20 cellular contexts compared by ENCODE assay signal in the genomic region with DNA sequence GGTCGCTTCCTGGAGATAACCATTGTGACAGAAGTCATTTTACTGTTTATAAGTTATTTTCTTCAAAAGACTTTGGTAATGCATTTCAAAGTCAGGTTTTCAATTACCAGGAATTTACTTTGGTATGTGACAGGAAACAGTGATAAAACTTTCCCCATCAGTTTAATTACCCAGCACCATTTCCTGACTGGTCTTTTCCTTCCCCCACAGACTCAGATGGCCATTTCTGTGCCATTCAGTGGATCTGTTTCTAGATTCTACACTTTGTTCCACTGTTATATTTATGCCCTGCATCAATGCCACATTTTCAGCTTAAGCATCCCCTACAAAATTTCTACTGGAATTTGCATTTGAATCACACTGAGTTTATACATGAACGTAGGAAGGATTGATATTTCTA. TPM values are rescaled to one million over a fixed set of nuclear protein-coding genes. Genes with fewer than 3 reads are reported as not detected.
DNase-seq lines count a peak whose midpoint lies in the region; ATAC-seq, FAIRE-seq and TF ChIP-seq lines count a peak whose summit lies in the region.
"Had no signal": no experiment of that assay in that cellular context is flagged by ENCODE, and none has a peak within 500 bp of the region (broad histone marks: within the 10 kb centered on the region; RNA-seq: fewer than 3 reads in every experiment).

No MANE protein-coding gene starts in this region.

- H3K36me3 ChIP-seq in left ventricle myocardium inferior (no peaks in the 10 kb centered on the region), endothelial cell of umbilical vein (ENCODE audit: control insufficient read depth in 2 of 2, extremely low read depth in 1 of 2, insufficient read depth in 2 of 2, low read length in 2 of 2) (peaks cover 0 to 2% of the 10 kb centered on the region in 2 experiments), stomach (peaks cover 0 to 15% (median 5%) of the 10 kb centered on the region in 4 donors)
- H3K36me3 ChIP-seq: HAP-1, neutrophil had no signal

- H3K27me3 ChIP-seq in left ventricle myocardium inferior (ENCODE audit: low read depth) = no peaks in the 10 kb centered on the region
- no peaks in the 10 kb centered on the region for H3K27me3 ChIP-seq in endothelial cell of umbilical vein (ENCODE audit: control insufficient read depth in 2 of 2, insufficient read depth in 2 of 2, low read length in 2 of 2)
- no peaks in the 10 kb centered on the region for H3K27me3 ChIP-seq in stomach
- H3K27me3 ChIP-seq: foreskin keratinocyte, neutrophil, upper lobe of right lung had no signal

- no peak for TF ChIP-seq CTCF in left ventricle myocardium inferior (IDR thresholded peaks at IDR 0.05; ENCODE audit: borderline replicate concordance)
- no peak for TF ChIP-seq CTCF in activated CD8-positive, alpha-beta T cell treated with anti-CD3 and anti-CD28 coated beads for 36 hours (IDR thresholded peaks at IDR 0.05)
- TF ChIP-seq CTCF in endothelial cell of umbilical vein (IDR thresholded peaks at IDR 0.05; ENCODE audit: extremely low read depth in 1 of 2, insufficient read depth in 1 of 2, low read depth in 1 of 2, low read length in 2 of 2) = no peak
- no peak for TF ChIP-seq CTCF in stomach (IDR thresholded peaks at IDR 0.05)

- H4K20me1 ChIP-seq in endothelial cell of umbilical vein (replicated peaks; ENCODE audit: control insufficient read depth, extremely low read depth, insufficient read depth, low read length) = peaks cover 4% of the 10 kb centered on the region

- CTCF ChIA-PET in activated CD8-positive, alpha-beta T cell treated with anti-CD3 and anti-CD28 coated beads for 36 hours (lab: Charles Lee) = interaction anchor here (1.2 to 6.6 kb wide), 4 partner anchors 15 to 330 kb away, joined by 3 to 65 read pairs (median 5); a partner anchor contains a TSS
- CTCF ChIA-PET in endothelial cell of umbilical vein (lab: Charles Lee) = interaction anchor here (1.2 to 4.1 kb wide), 8 partner anchors 10 to 303 kb away, joined by 3 to 28 read pairs (median 6); a partner anchor contains a TSS

- intact Hi-C loops in left ventricle myocardium inferior (cut with micrococcal nuclease) = no loop called here
- intact Hi-C loops in left cardiac atrium (cut with DNase I) = no loop called here
- intact Hi-C loops in activated CD8-positive, alpha-beta T cell treated with anti-CD3 and anti-CD28 coated beads for 36 hours (cut with micrococcal nuclease) = no loop called here
- intact Hi-C loops in endothelial cell of umbilical vein (cut with micrococcal nuclease) = loop anchor here (1.0 kb wide), 2 partner anchors 10 to 15 kb away; no protein-coding TSS in a partner anchor
- intact Hi-C loops in stomach (cut with DNase I; ENCODE audit: low total_unique reads) = no loop called here

- no peaks in the 10 kb centered on the region for H3K9me3 ChIP-seq in left ventricle myocardium inferior (replicated peaks)
- H3K9me3 ChIP-seq in endothelial cell of umbilical vein (replicated peaks; ENCODE audit: control insufficient read depth, insufficient read depth, low read length) = no peaks in the 10 kb centered on the region
- no peaks in the 10 kb centered on the region for H3K9me3 ChIP-seq in stomach
- H3K9me3 ChIP-seq: HAP-1, neutrophil, upper lobe of right lung had no signal

- ATAC-seq in left cardiac atrium (no peak), GM19328 (IDR thresholded peaks at IDR 0.05; ENCODE audit: unreplicated experiment) (no peak), HG03469 (IDR thresholded peaks at IDR 0.05; ENCODE audit: unreplicated experiment) (no peak), esophagus mucosa (no peak)
- peak; percentile 26 for ATAC-seq in activated CD8-positive, alpha-beta T cell treated with anti-CD3 and anti-CD28 coated beads for 36 hours
- ATAC-seq: CD8-positive, alpha-beta T cell; foreskin keratinocyte; upper lobe of right lung had no signal

- H3K4me1 Mint-ChIP-seq in activated CD8-positive, alpha-beta T cell treated with anti-CD3 and anti-CD28 coated beads for 36 hours (ENCODE audit: low read depth) = peaks cover 56% of the 10 kb centered on the region

- H3K27me3 Mint-ChIP-seq in activated CD8-positive, alpha-beta T cell treated with anti-CD3 and anti-CD28 coated beads for 36 hours = no peaks in the 10 kb centered on the region

- no peak overlapping the region for H3K4me3 ChIP-seq in left ventricle myocardium inferior
- H3K4me3 ChIP-seq in endothelial cell of umbilical vein (replicated peaks in 1 of 3; ENCODE audit: insufficient read depth in 1 of 3, low read depth in 1 of 3, low read length in 3 of 3) = peak overlapping the region in 1 of 3 experiments; percentile 36
- H3K4me3 ChIP-seq in stomach = no peak overlapping the region
- H3K4me3 ChIP-seq: HAP-1, upper lobe of right lung had no signal

- no peak overlapping the region for H3K4me3 Mint-ChIP-seq in activated CD8-positive, alpha-beta T cell treated with anti-CD3 and anti-CD28 coated beads for 36 hours
- H3K4me3 Mint-ChIP-seq: CD8-positive, alpha-beta T cell had no signal

- peak overlapping the region; percentile 66 for H3K9ac ChIP-seq in endothelial cell of umbilical vein (replicated peaks; ENCODE audit: extremely low read depth, insufficient read depth, low read length)

- no peak overlapping the region for H2AFZ ChIP-seq in endothelial cell of umbilical vein (ENCODE audit: low read depth, low read length)

- 63 to 80% (median 79%) methylated on average over 2 of the region's 2 CpGs for WGBS in stomach, 5 donors

- peak overlapping the region; percentile 87 for H3K4me2 ChIP-seq in endothelial cell of umbilical vein (ENCODE audit: insufficient read depth, low read length)

- peaks cover 64% of the 10 kb centered on the region for H3K4me1 ChIP-seq in left ventricle myocardium inferior
- H3K4me1 ChIP-seq in endothelial cell of umbilical vein (ENCODE audit: control insufficient read depth, extremely low read depth, insufficient read depth, low read length) = peaks cover 27% of the 10 kb centered on the region
- H3K4me1 ChIP-seq in stomach = peaks cover 21 to 94% (median 51%) of the 10 kb centered on the region in 4 donors
- H3K4me1 ChIP-seq: foreskin keratinocyte had no signal

- DNase-seq in left ventricle myocardium inferior (no peak), left cardiac atrium (no peak), endothelial cell of umbilical vein (ENCODE audit: low read depth, low spot score) (peak; percentile 65), stomach (no peak)
- no peak for DNase-seq in activated CD8-positive, alpha-beta T cell treated with anti-CD3 and anti-CD28 coated beads for 36 hours
- DNase-seq: activated gamma-delta T cell; CD8-positive, alpha-beta T cell; DMS79 treated with DMSO at 0.1 percent for 48 hours; foreskin keratinocyte; NCI-H1105 treated with DMSO at 0.1 percent for 48 hours; NCI-H524 treated with DMSO at 0.1 percent for 48 hours; SW 1271; upper lobe of right lung had no signal

- dilution Hi-C loops in endothelial cell of umbilical vein (cut with MboI; ENCODE audit: extremely low pct_ligation_motif_present, low sequenced_read_pairs) = no loop called here

- TF ChIP-seq POLR2A in endothelial cell of umbilical vein (IDR thresholded peaks at IDR 0.05; ENCODE audit: low read depth, low read length) (no peak), stomach (IDR thresholded peaks at IDR 0.05) (no peak)

- peaks cover 74% of the 10 kb centered on the region for H3K79me2 ChIP-seq in endothelial cell of umbilical vein (ENCODE audit: control insufficient read depth, insufficient read depth, low read length)

- POLR2A ChIA-PET in activated CD8-positive, alpha-beta T cell treated with anti-CD3 and anti-CD28 coated beads for 36 hours (lab: Charles Lee) = interaction anchor here (0.6 to 1.4 kb wide), 2 partner anchors 22 to 266 kb away, joined by 3 read pairs; no protein-coding TSS in a partner anchor
- POLR2A ChIA-PET in endothelial cell of umbilical vein (lab: Charles Lee) = interaction anchor here (0.6 to 2.2 kb wide), 2 partner anchors 16 to 160 kb away, joined by 3 to 12 read pairs; a partner anchor contains a TSS

- no peaks in the 10 kb centered on the region for H3K9me3 Mint-ChIP-seq in activated CD8-positive, alpha-beta T cell treated with anti-CD3 and anti-CD28 coated beads for 36 hours
- H3K9me3 Mint-ChIP-seq: CD8-positive, alpha-beta T cell had no signal

- peak overlapping the region; percentile 47 for H3K27ac ChIP-seq in left ventricle myocardium inferior (replicated peaks)
- peak overlapping the region; percentile 89 for H3K27ac ChIP-seq in endothelial cell of umbilical vein (ENCODE audit: insufficient read depth, low read depth, low read length)
- H3K27ac ChIP-seq in stomach = peak overlapping the region in 3 of 5 donors; percentile 11 to 36 (median 16)
- H3K27ac ChIP-seq: foreskin keratinocyte, neutrophil, upper lobe of right lung had no signal

- peaks cover 3% of the 10 kb centered on the region for H3K36me3 Mint-ChIP-seq in activated CD8-positive, alpha-beta T cell treated with anti-CD3 and anti-CD28 coated beads for 36 hours (ENCODE audit: low read depth)

- TF ChIP-seq EP300 in stomach (IDR thresholded peaks at IDR 0.05) = no peak

- no peaks in the 10 kb centered on the region for H3K9me1 ChIP-seq in endothelial cell of umbilical vein (replicated peaks; ENCODE audit: control insufficient read depth, extremely low read depth, insufficient read depth, low read length)

- peak overlapping the region; percentile 39 for H3K27ac Mint-ChIP-seq in activated CD8-positive, alpha-beta T cell treated with anti-CD3 and anti-CD28 coated beads for 36 hours
- H3K27ac Mint-ChIP-seq: CD8-positive, alpha-beta T cell had no signal

- FAIRE-seq in endothelial cell of umbilical vein (lab: Jason Lieb, UNC) = peak; percentile 54

- BruUV-seq in endothelial cell of umbilical vein (replicated peaks; lab: Mats Ljungman, UMichigan) = no TSS peak

RNA-seq across cellular contexts. Expression of a gene that starts 16.3 kb away (rescaled TPM):
- total RNA-seq in left ventricle myocardium inferior = 31.3 TPM
- total RNA-seq in left cardiac atrium = 100 to 1,000 TPM in 1 of 2 donors, 10 to 100 TPM in 1; 68.6 to 127 TPM
- 10 to 100 TPM; 35.2 to 35.9 TPM for total RNA-seq in activated CD8-positive, alpha-beta T cell treated with anti-CD3 and anti-CD28 coated beads for 36 hours
- total RNA-seq in endothelial cell of umbilical vein = 201 and 236 TPM in 2 replicates
- 40.3 and 50.3 TPM in 2 replicates for polyA plus RNA-seq in endothelial cell of umbilical vein
- polyA plus RNA-seq in endothelial cell of umbilical vein (2011; cell fraction: cytosol; rRNA removed) = 95.8 and 98.7 TPM in 2 replicates
- polyA plus RNA-seq in endothelial cell of umbilical vein (2011; cell fraction: nucleus; rRNA removed) = 211 and 231 TPM in 2 replicates
- polyA plus RNA-seq in endothelial cell of umbilical vein (2012) = 146 and 186 TPM in 2 replicates
- 94.2 and 103 TPM in 2 replicates for polyA minus RNA-seq in endothelial cell of umbilical vein
- polyA minus RNA-seq in endothelial cell of umbilical vein (2011; cell fraction: cytosol; rRNA and poly(A)+ RNA removed) = 10.5 TPM
- 62.3 and 92.5 TPM in 2 replicates for polyA minus RNA-seq in endothelial cell of umbilical vein (2011; cell fraction: nucleus; rRNA and poly(A)+ RNA removed)
- total RNA-seq in stomach = 100 to 1,000 TPM; 125 to 456 (median 251) TPM
- 10 to 100 TPM; 34.4 to 79.6 (median 74.6) TPM for polyA plus RNA-seq in stomach
- total RNA-seq in esophagus mucosa = 74.5 TPM

RNA-seq across cellular contexts. Expression of a gene that starts 34.0 kb away (rescaled TPM):
- total RNA-seq in left ventricle myocardium inferior (not detected), left cardiac atrium (not detected), endothelial cell of umbilical vein (not detected in 2 replicates), stomach (not detected), esophagus mucosa (not detected)
- total RNA-seq in activated CD8-positive, alpha-beta T cell treated with anti-CD3 and anti-CD28 coated beads for 36 hours = not detected
- polyA plus RNA-seq in endothelial cell of umbilical vein (not detected in 2 replicates), stomach (not detected)
- not detected in 2 replicates for polyA plus RNA-seq in endothelial cell of umbilical vein (2011; cell fraction: cytosol; rRNA removed)
- polyA plus RNA-seq in endothelial cell of umbilical vein (2011; cell fraction: nucleus; rRNA removed) = not detected in 2 replicates
- not detected in 2 replicates for polyA plus RNA-seq in endothelial cell of umbilical vein (2012)
- not detected in 2 replicates for polyA minus RNA-seq in endothelial cell of umbilical vein
- not detected for polyA minus RNA-seq in endothelial cell of umbilical vein (2011; cell fraction: cytosol; rRNA and poly(A)+ RNA removed)
- not detected in 2 replicates for polyA minus RNA-seq in endothelial cell of umbilical vein (2011; cell fraction: nucleus; rRNA and poly(A)+ RNA removed)
- total RNA-seq: CD8-positive, alpha-beta T cell; foreskin keratinocyte; LHCN-M2; mononuclear cell; upper lobe of right lung had no signal
- polyA plus RNA-seq: foreskin keratinocyte had no signal

Comparison
In these comparisons a context has a peak if more than half of its experiments do, and no peak if none do; other contexts are left out.
1. H3K27ac ChIP-seq: peak in every context shown above with its lines; median percentile 89 in endothelial cell of umbilical vein; 47 in left ventricle myocardium inferior; 16 in stomach.